36 cellular contexts compared by ENCODE assay signal in genomic region chr12:70456953-70457352, GRCh38.
"Had no signal": no experiment of that assay in that cellular context is flagged by ENCODE, and none has a peak within 500 bp of the region (broad histone marks: within the 10 kb centered on the region; RNA-seq: fewer than 3 reads in every experiment).

No MANE protein-coding gene starts in this region.

- H3K4me3 ChIP-seq: MG63 had no signal

- DNase-seq: Karpas-422, Kasumi-1, MG63, MM.1S, MV-4-11, NCI-H1048, NCI-H1092, NCI-H1092 treated with DMSO at 0.1 percent for 48 hours, NCI-H1105, NCI-H1105 treated with DMSO at 0.1 percent for 48 hours, NCI-H1417, NCI-H1417 treated with DMSO at 0.1 percent for 48 hours, NCI-H1436, NCI-H1436 treated with DMSO at 0.1 percent for 48 hours, NCI-H146, NCI-H1694, NCI-H1694 treated with DMSO at 0.1 percent for 48 hours, NCI-H187, NCI-H187 treated with DMSO at 0.1 percent for 48 hours, NCI-H1930, NCI-H2029, NCI-H2029 treated with DMSO at 0.1 percent for 48 hours, NCI-H2081, NCI-H2107, NCI-H2171, NCI-H2171 treated with DMSO at 0.1 percent for 48 hours, NCI-H2227 treated with DMSO at 0.1 percent for 48 hours, NCI-H345, NCI-H446, NCI-H446 treated with DMSO at 0.1 percent for 48 hours, NCI-H510A, NCI-H510A treated with DMSO at 0.1 percent for 48 hours, NCI-H524, NCI-H524 treated with DMSO at 0.1 percent for 48 hours, NCI-H526, NCI-H526 treated with DMSO at 0.1 percent for 48 hours had no signal

- H3K36me3 ChIP-seq: MG63 had no signal

- H3K9me3 ChIP-seq: MG63 had no signal
